32 cellular contexts compared by ENCODE assay signal in genomic region chr17:33716937-33717336, GRCh38.
"Had no signal": no experiment of that assay in that cellular context is flagged by ENCODE, and none has a peak within 500 bp of the region (broad histone marks: within the 10 kb centered on the region; RNA-seq: fewer than 3 reads in every experiment).

No MANE protein-coding gene starts in this region.

- H3K4me3 ChIP-seq: adrenal gland, ascending aorta, body of pancreas, breast epithelium, cardiac muscle cell had no signal

- H3K9me3 ChIP-seq: adrenal gland, ascending aorta, body of pancreas, breast epithelium had no signal

- DNase-seq: activated effector memory CD4-positive, alpha-beta T cell treated with anti-CD3 and anti-CD28 coated beads, Interleukin-2, amount 50 U/mL, for 16 hours; activated effector memory CD4-positive, alpha-beta T cell treated with Interleukin-2 at 50 U/mL for 16 hours; activated gamma-delta T cell; activated gamma-delta T cell treated with Interleukin-2 at 50 U/mL for 16 hours; activated naive CD4-positive, alpha-beta T cell; activated naive CD4-positive, alpha-beta T cell treated with anti-CD3 and anti-CD28 coated beads for 36 hours; activated naive CD4-positive, alpha-beta T cell treated with anti-CD3 and anti-CD28 coated beads, Interleukin-2, amount 10 ng/mL, durations not matched to agents 7 days and 5 days; activated naive CD4-positive, alpha-beta T cell treated with anti-CD3 and anti-CD28 coated beads, Interleukin-2, amount 50 U/mL, for 16 hours; activated naive CD4-positive, alpha-beta T cell treated with Interleukin-2 at 50 U/mL for 16 hours; activated naive CD8-positive, alpha-beta T cell treated with anti-CD3 and anti-CD28 coated beads for 36 hours; activated naive CD8-positive, alpha-beta T cell treated with anti-CD3 and anti-CD28 coated beads, Interleukin-2, amount 10 ng/mL, durations not matched to agents 7 days and 5 days; activated naive CD8-positive, alpha-beta T cell treated with anti-CD3 and anti-CD28 coated beads, Interleukin-2, amount 50 U/mL, for 24 hours; activated T-cell treated with anti-CD3 and anti-CD28 coated beads, Interleukin-2, amount 50 U/mL, for 1 hour; activated T-cell treated with anti-CD3 and anti-CD28 coated beads, Interleukin-2, amount 50 U/mL, for 24 hours; activated T-cell treated with anti-CD3 and anti-CD28 coated beads, Interleukin-2, amount 50 U/mL, for 4 hours; activated T-cell treated with anti-CD3 and anti-CD28 coated beads, Interleukin-2, amount 50 U/mL, for 48 hours; activated T-cell treated with anti-CD3 and anti-CD28 coated beads, Interleukin-2, amount 50 U/mL, for 72 hours; adrenal gland; amniotic stem cell; amygdala; anterior cingulate cortex; aorta; body of pancreas; brain microvascular endothelial cell; caudate nucleus; central memory CD4-positive, alpha-beta T cell; cerebellar nuclear complex had no signal

- H3K27me3 ChIP-seq: adrenal gland, ascending aorta, body of pancreas, brain microvascular endothelial cell, breast epithelium had no signal

- H3K36me3 ChIP-seq: adrenal gland, ascending aorta, brain microvascular endothelial cell, breast epithelium, cardiac muscle cell had no signal

- H3K4me1 ChIP-seq: adrenal gland, ascending aorta, body of pancreas, breast epithelium had no signal

- ATAC-seq: activated naive CD4-positive, alpha-beta T cell treated with anti-CD3 and anti-CD28 coated beads, Interleukin-2, amount 50 U/mL, for 72 hours; activated naive CD8-positive, alpha-beta T cell treated with anti-CD3 and anti-CD28 coated beads, Interleukin-2, amount 50 U/mL, for 24 hours; activated T-cell treated with anti-CD3 and anti-CD28 coated beads, Interleukin-2, amount 50 U/mL, for 4 hours; activated T-cell treated with anti-CD3 and anti-CD28 coated beads, Interleukin-2, amount 50 U/mL, for 72 hours; activated T-helper 17 cell treated with anti-CD3 and anti-CD28 coated beads, Interleukin-2, amount 50 U/mL, for 72 hours; body of pancreas had no signal

- H3K27ac ChIP-seq: adrenal gland, ascending aorta, body of pancreas, brain microvascular endothelial cell, breast epithelium, cardiac muscle cell had no signal
